In genomic region chr13:85930108-85930507, GRCh38 we compare ENCODE assay signal across 34 cellular contexts.
"Had no signal": no experiment of that assay in that cellular context is flagged by ENCODE, and none has a peak within 500 bp of the region (broad histone marks: within the 10 kb centered on the region; RNA-seq: fewer than 3 reads in every experiment).

No MANE protein-coding gene starts in this region.

- ATAC-seq: activated CD8-positive, alpha-beta T cell treated with anti-CD3 and anti-CD28 coated beads for 36 hours; activated naive CD4-positive, alpha-beta T cell treated with anti-CD3 and anti-CD28 coated beads, Interleukin-2, amount 50 U/mL, for 72 hours; activated T-cell treated with anti-CD3 and anti-CD28 coated beads, Interleukin-2, amount 50 U/mL, for 4 hours; activated T-cell treated with anti-CD3 and anti-CD28 coated beads, Interleukin-2, amount 50 U/mL, for 72 hours; activated T-helper 17 cell treated with anti-CD3 and anti-CD28 coated beads, Interleukin-2, amount 50 U/mL, for 72 hours; body of pancreas had no signal

- H3K36me3 ChIP-seq: adrenal gland, brain microvascular endothelial cell, breast epithelium had no signal

- H3K27me3 ChIP-seq: adrenal gland, body of pancreas, brain microvascular endothelial cell, breast epithelium had no signal

- H3K4me1 ChIP-seq: adrenal gland, body of pancreas, breast epithelium had no signal

- DNase-seq: activated B cell treated with CpG ODN at 0.5 μM for 24 hours; activated CD4-positive, alpha-beta memory T cell treated with anti-CD3 and anti-CD28 coated beads for 36 hours; activated CD4-positive, alpha-beta T cell treated with anti-CD3 and anti-CD28 coated beads for 4 hours; activated CD4-positive, alpha-beta T cell treated with anti-CD3 and anti-CD28 coated beads, Interleukin-2, amount 10 ng/mL, durations not matched to agents 24 days and 14 days; activated CD4-positive, alpha-beta T cell treated with anti-CD3 and anti-CD28 coated beads, Interleukin-2, amount 50 U/mL, for 1 hour; activated CD4-positive, alpha-beta T cell treated with anti-CD3 and anti-CD28 coated beads, Interleukin-2, amount 50 U/mL, for 4 hours; activated CD4-positive, CD25-positive, alpha-beta regulatory T cell treated with anti-CD3 and anti-CD28 coated beads, Interleukin-2, amount 50 U/mL, for 72 hours; activated CD8-positive, alpha-beta memory T cell treated with anti-CD3 and anti-CD28 coated beads, Interleukin-2, amount 50 U/mL, for 4 hours; activated CD8-positive, alpha-beta T cell treated with anti-CD3 and anti-CD28 coated beads for 36 hours; activated effector memory CD4-positive, alpha-beta T cell treated with anti-CD3 and anti-CD28 coated beads, Interleukin-2, amount 50 U/mL, for 16 hours; activated gamma-delta T cell treated with Interleukin-2 at 50 U/mL for 16 hours; activated naive CD4-positive, alpha-beta T cell; activated naive CD4-positive, alpha-beta T cell treated with anti-CD3 and anti-CD28 coated beads for 36 hours; activated naive CD4-positive, alpha-beta T cell treated with anti-CD3 and anti-CD28 coated beads, Interleukin-2, amount 50 U/mL, for 16 hours; activated naive CD8-positive, alpha-beta T cell treated with anti-CD3 and anti-CD28 coated beads for 36 hours; activated T-cell treated with anti-CD3 and anti-CD28 coated beads for 4 hours; activated T-cell treated with anti-CD3 and anti-CD28 coated beads, Interleukin-2, amount 50 U/mL, for 1 hour; activated T-cell treated with anti-CD3 and anti-CD28 coated beads, Interleukin-2, amount 50 U/mL, for 4 hours; activated T-cell treated with anti-CD3 and anti-CD28 coated beads, Interleukin-2, amount 50 U/mL, for 72 hours; adrenal gland; amniotic stem cell; aorta; body of pancreas; brain microvascular endothelial cell; central memory CD4-positive, alpha-beta T cell; T-helper 1 cell; T-helper 2 cell; T-helper 9 cell had no signal

- H3K4me3 ChIP-seq: adrenal gland, body of pancreas, breast epithelium had no signal

- H3K9me3 ChIP-seq: adrenal gland, body of pancreas had no signal

- H3K27ac ChIP-seq: adrenal gland, body of pancreas, brain microvascular endothelial cell, breast epithelium, VCaP had no signal

- FAIRE-seq: astrocyte, TTC549 had no signal
